ENCODE assay signal across 1 cellular context in genomic region chr20:2151805-2152727, GRCh38.
TF ChIP-seq lines count a peak whose summit lies in the region.

No MANE protein-coding gene starts in this region.

TF ChIP-seq in HepG2, 621 proteins besides CTCF, POLR2A, EP300 and RAD21:
- TF ChIP-seq MNT (IDR thresholded peaks at IDR 0.05) (peak; percentile 94), RBM22 (optimal IDR thresholded peaks at IDR 0.05; ENCODE audit: low read length) (peak; percentile 67), MAX (IDR thresholded peaks at IDR 0.05) (no peak), TOE1 (CRISPR knock-in tag; IDR thresholded peaks at IDR 0.05) (no peak)
